ENCODE assay signal across 3 cellular contexts in the genomic region with DNA sequence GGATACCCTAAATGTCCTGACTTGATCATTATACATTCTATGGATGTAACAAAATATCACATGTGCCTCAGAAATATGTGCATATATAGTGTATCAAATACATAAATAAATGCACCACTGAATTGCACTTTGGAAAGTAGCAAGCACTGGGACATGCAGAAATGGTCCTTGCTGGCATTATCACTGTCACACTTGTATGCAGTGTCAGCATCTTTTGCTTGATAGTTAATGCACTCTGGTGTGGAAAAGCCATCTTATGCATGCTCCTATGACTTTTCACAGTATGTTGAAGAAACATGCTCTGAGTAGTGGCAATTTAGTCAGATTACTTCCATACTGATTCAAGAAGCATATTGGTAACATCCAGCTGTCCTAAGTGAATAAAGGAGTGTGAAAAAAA.
TF ChIP-seq lines count a peak whose summit lies in the region.

No MANE protein-coding gene starts in this region.

TF ChIP-seq in HepG2, 621 proteins besides CTCF, POLR2A, EP300 and RAD21:
- TF ChIP-seq, protein P1, sequence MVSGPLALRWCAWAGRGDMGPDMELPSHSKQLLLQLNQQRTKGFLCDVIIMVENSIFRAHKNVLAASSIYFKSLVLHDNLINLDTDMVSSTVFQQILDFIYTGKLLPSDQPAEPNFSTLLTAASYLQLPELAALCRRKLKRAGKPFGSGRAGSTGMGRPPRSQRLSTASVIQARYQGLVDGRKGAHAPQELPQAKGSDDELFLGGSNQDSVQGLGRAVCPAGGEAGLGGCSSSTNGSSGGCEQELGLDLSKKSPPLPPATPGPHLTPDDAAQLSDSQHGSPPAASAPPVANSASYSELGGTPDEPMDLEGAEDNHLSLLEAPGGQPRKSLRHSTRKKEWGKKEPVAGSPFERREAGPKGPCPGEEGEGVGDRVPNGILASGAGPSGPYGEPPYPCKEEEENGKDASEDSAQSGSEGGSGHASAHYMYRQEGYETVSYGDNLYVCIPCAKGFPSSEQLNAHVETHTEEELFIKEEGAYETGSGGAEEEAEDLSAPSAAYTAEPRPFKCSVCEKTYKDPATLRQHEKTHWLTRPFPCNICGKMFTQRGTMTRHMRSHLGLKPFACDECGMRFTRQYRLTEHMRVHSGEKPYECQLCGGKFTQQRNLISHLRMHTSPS (CRISPR knock-in tag; IDR thresholded peaks at IDR 0.05; ENCODE audit: low read depth), result no peak
- TF ChIP-seq MAFK (conservative IDR thresholded peaks at IDR 0.05 in 1 of 2, IDR thresholded peaks at IDR 0.05 in 1 of 2; ENCODE audit: low read length in 2 of 2) (peak; percentile 11 to 58; a peak in 3 of 4 replicates), MAFF (IDR thresholded peaks at IDR 0.05; ENCODE audit: low read depth, low read length) (peak; percentile 43)
TF ChIP-seq in HepG2: peak in this region for 2.

TF ChIP-seq in IMR-90, 13 proteins besides CTCF, POLR2A, EP300 and RAD21:
- TF ChIP-seq NFE2L2 (IDR thresholded peaks at IDR 0.05; ENCODE audit: low read depth, low read length) (no peak), MAFK (IDR thresholded peaks at IDR 0.05; ENCODE audit: low read depth, low read length) (peak; percentile 59)

TF ChIP-seq in neural cell, 6 proteins besides CTCF, POLR2A, EP300 and RAD21:
- no peak for TF ChIP-seq MXI1 (conservative IDR thresholded peaks at IDR 0.05; ENCODE audit: poor library complexity, severe bottlenecking)
- TF ChIP-seq POLR2AphosphoS5 (IDR thresholded peaks at IDR 0.05), result peak; percentile 15
